Comparison of ENCODE assay signal across 16 cellular contexts in the genomic region with DNA sequence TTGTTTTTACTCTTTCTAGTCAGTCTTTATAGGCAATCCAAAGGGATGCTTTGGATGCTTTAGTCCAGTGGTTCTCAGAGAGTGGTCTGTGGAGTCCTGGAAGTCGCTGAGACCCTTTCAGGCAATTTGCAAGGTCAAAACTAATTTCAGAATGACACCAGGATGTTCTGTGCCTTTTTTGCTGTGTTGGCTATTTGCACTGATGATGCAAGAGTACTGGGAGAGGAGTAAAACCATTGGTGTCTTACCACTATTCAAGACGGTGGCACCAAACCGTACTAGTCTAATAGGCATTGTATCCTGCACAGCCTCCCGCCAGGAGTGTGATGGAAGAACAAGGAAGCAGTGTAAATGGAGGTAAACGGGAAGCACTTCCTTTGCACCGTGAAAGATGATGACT. TPM values are rescaled to one million over a fixed set of nuclear protein-coding genes. Genes with fewer than 3 reads are reported as not detected.
"Had no signal": no experiment of that assay in that cellular context is flagged by ENCODE, and none has a peak within 500 bp of the region (broad histone marks: within the 10 kb centered on the region; RNA-seq: fewer than 3 reads in every experiment).

No MANE protein-coding gene starts in this region.

RNA-seq across cellular contexts. Expression of gene NAT8, which starts 34.0 kb away (rescaled TPM):
- total RNA-seq: dermis blood vessel endothelial cell, esophagus mucosa, esophagus squamous epithelium, glomerular endothelial cell, heart right ventricle, kidney epithelial cell, left cardiac atrium, left lung, left ventricle myocardium superior, lower leg skin, lower lobe of right lung, lung microvascular endothelial cell, mesenteric fat pad, mesothelial cell of epicardium, myocyte had no signal
- polyA plus RNA-seq: heart right ventricle, keratinocyte had no signal
